1 cellular context compared by ENCODE assay signal in the genomic region with DNA sequence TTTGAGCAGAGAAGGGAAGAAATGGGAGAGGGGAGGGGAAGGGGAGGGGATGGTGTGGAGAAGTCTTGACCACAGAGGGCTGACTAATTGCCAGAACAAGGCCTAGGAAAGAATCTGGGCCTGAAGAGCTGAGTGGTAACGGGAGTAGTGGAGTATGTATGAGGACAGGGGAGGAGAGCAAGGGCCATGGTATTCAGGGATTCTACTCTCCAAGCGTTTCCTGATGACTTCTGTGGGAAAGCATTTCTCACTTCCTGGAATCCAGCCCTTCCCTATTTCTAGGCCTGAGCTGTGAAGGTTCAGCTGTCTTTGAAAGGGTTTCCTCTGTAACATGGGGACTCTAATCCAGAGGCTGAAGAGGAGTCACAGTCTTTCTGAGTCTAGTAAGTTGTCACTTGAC.
TF ChIP-seq lines count a peak whose summit lies in the region.

No MANE protein-coding gene starts in this region.

TF ChIP-seq in H1, 55 proteins besides CTCF, POLR2A, EP300 and RAD21:
- no peak for TF ChIP-seq KDM1A (IDR thresholded peaks at IDR 0.05; ENCODE audit: borderline replicate concordance, low read length)
- TF ChIP-seq TAF1 (IDR thresholded peaks at IDR 0.05; ENCODE audit: low read depth, low read length): no peak
- no peak for TF ChIP-seq GTF2F1 (IDR thresholded peaks at IDR 0.05; ENCODE audit: borderline replicate concordance, low read depth, low read length)
- TF ChIP-seq PHF8 (conservative IDR thresholded peaks at IDR 0.05; ENCODE audit: low read depth, low read length): no peak
TF ChIP-seq in H1: peak in this region for 0.
